In the genomic region with DNA sequence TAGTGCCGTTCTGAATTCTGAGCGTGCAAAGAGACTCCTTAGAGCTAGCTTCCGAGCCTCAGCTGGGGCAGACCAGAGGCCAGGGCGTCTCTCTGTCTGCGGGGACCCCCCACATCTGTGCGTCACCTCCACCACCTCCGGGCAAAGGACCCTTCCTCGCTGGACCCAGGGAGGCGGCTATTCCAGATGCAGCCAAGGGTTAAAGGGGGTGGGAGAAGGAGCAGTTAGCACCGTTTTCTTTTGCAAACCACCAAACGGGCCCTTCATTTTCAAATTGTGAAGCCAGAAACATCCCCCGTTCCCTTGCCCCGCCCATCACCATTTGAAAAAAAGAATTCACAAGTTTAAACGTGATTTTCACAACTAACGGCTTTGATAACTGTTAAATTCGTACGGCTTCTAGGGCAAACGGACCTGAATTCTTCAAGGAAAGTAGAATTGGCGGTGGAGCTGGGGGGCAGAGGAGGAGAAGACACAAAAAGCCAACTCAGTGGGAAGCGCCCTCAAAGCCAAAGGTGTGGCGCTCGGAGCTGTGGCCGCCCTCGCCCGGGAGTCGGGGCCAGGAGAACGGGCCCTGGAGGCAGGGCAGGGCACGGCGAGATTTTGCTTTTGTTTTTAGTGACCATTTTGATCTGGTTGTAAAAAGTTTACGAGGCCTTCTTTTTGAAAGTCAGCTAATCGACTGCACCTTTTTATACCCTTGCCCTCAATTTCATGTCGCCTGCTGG, we compare ENCODE assay signal across 8 cellular contexts. TPM values are rescaled to one million over a fixed set of nuclear protein-coding genes. Genes with fewer than 3 reads are reported as not detected.
DNase-seq lines count a peak whose midpoint lies in the region; ATAC-seq and TF ChIP-seq lines count a peak whose summit lies in the region.
"Had no signal": no experiment of that assay in that cellular context is flagged by ENCODE, and none has a peak within 500 bp of the region (broad histone marks: within the 10 kb centered on the region; RNA-seq: fewer than 3 reads in every experiment).

No MANE protein-coding gene starts in this region.

- H3K4me1 Mint-ChIP-seq in immature natural killer cell: peaks cover 31 to 41% of the 10 kb centered on the region in 2 donors
- peaks cover 43% of the 10 kb centered on the region for H3K4me1 Mint-ChIP-seq in stimulated activated naive CD8-positive, alpha-beta T cell treated with anti-CD3 and anti-CD28 coated beads, Interleukin-15, Interleukin-2, amounts not matched to agents 100 ng/mL and 50 ng/mL, for 24 hours (ENCODE audit: low read depth)

- H3K27me3 ChIP-seq in HUES64 (ENCODE audit: insufficient read depth, low read length): peaks cover 99% of the 10 kb centered on the region

- peaks cover 28% of the 10 kb centered on the region for H3K4me1 ChIP-seq in HUES64 (ENCODE audit: insufficient read depth, low read length)

- 3% methylated on average over 32 of the region's 32 CpGs for WGBS in HUES64

- peak overlapping the region; percentile 60 for H3K4me3 ChIP-seq in HUES64 (ENCODE audit: low read length)
- H3K4me3 ChIP-seq in astrocyte of the spinal cord (ENCODE audit: low read depth, low read length): peak overlapping the region; percentile 8

- no peak overlapping the region for H3K9ac ChIP-seq in HUES64 (ENCODE audit: low read depth, low read length)

- H3K4me3 Mint-ChIP-seq in immature natural killer cell: peak overlapping the region; percentile 69 to 87 (median 73)
- H3K4me3 Mint-ChIP-seq in stimulated activated naive CD8-positive, alpha-beta T cell treated with anti-CD3 and anti-CD28 coated beads, Interleukin-15, Interleukin-2, amounts not matched to agents 100 ng/mL and 50 ng/mL, for 24 hours: peak overlapping the region; percentile 69

- H3K27ac Mint-ChIP-seq in immature natural killer cell: no peak overlapping the region
- H3K27ac Mint-ChIP-seq in stimulated activated naive CD8-positive, alpha-beta T cell treated with anti-CD3 and anti-CD28 coated beads, Interleukin-15, Interleukin-2, amounts not matched to agents 100 ng/mL and 50 ng/mL, for 24 hours: no peak overlapping the region

- no peak overlapping the region for H3K27ac ChIP-seq in HUES64 (ENCODE audit: low read depth, low read length)

- in situ Hi-C loops in astrocyte of the spinal cord (cut with HindIII; ENCODE audit: low sequenced_read_pairs): no loop called here

- no peaks in the 10 kb centered on the region for H3K9me3 ChIP-seq in HUES64 (ENCODE audit: insufficient read depth, low read depth, low read length)

- H3K9me3 Mint-ChIP-seq in immature natural killer cell: peaks cover 0 to 2% (median 0%) of the 10 kb centered on the region in 6 donors
- H3K9me3 Mint-ChIP-seq in stimulated activated naive CD8-positive, alpha-beta T cell treated with anti-CD3 and anti-CD28 coated beads, Interleukin-15, Interleukin-2, amounts not matched to agents 100 ng/mL and 50 ng/mL, for 24 hours: no peaks in the 10 kb centered on the region

- peak; percentile 16 for DNase-seq in astrocyte of the spinal cord (ENCODE audit: low read depth, low spot score)
- DNase-seq in immature natural killer cell: no peak
- DNase-seq in NCI-H510A (lab: John Stamatoyannopoulos, UW): no peak
- DNase-seq: NCI-H187 treated with DMSO at 0.1 percent for 48 hours had no signal

- no peak for TF ChIP-seq CTCF in astrocyte of the spinal cord (IDR thresholded peaks at IDR 0.05; ENCODE audit: low read depth, low read length)

- H3K36me3 Mint-ChIP-seq in immature natural killer cell: no peaks in the 10 kb centered on the region
- H3K36me3 Mint-ChIP-seq in stimulated activated naive CD8-positive, alpha-beta T cell treated with anti-CD3 and anti-CD28 coated beads, Interleukin-15, Interleukin-2, amounts not matched to agents 100 ng/mL and 50 ng/mL, for 24 hours (ENCODE audit: low read depth): no peaks in the 10 kb centered on the region

- no peak for ATAC-seq in HG02840 (IDR thresholded peaks at IDR 0.05; ENCODE audit: low FRiP score, unreplicated experiment)
- ATAC-seq in HG02588 (IDR thresholded peaks at IDR 0.05; ENCODE audit: unreplicated experiment): no peak

- H3K27me3 Mint-ChIP-seq in immature natural killer cell (ENCODE audit: low read depth in 3 of 3): peaks cover 18 to 50% (median 33%) of the 10 kb centered on the region in 3 donors
- H3K27me3 Mint-ChIP-seq in stimulated activated naive CD8-positive, alpha-beta T cell treated with anti-CD3 and anti-CD28 coated beads, Interleukin-15, Interleukin-2, amounts not matched to agents 100 ng/mL and 50 ng/mL, for 24 hours: peaks cover 81% of the 10 kb centered on the region

- H3K36me3 ChIP-seq in HUES64 (ENCODE audit: insufficient read depth, low read length): no peaks in the 10 kb centered on the region

RNA-seq across cellular contexts. Expression of a gene that starts 3.3 kb away (rescaled TPM):
- 5.2 TPM for polyA plus RNA-seq in HUES64 (2013, experiment 1 of 2)
- polyA plus RNA-seq in HUES64 (2013, experiment 2 of 2): 3.4 TPM
- not detected for polyA plus RNA-seq in immature natural killer cell
